13 cellular contexts compared by ENCODE assay signal in the genomic region with DNA sequence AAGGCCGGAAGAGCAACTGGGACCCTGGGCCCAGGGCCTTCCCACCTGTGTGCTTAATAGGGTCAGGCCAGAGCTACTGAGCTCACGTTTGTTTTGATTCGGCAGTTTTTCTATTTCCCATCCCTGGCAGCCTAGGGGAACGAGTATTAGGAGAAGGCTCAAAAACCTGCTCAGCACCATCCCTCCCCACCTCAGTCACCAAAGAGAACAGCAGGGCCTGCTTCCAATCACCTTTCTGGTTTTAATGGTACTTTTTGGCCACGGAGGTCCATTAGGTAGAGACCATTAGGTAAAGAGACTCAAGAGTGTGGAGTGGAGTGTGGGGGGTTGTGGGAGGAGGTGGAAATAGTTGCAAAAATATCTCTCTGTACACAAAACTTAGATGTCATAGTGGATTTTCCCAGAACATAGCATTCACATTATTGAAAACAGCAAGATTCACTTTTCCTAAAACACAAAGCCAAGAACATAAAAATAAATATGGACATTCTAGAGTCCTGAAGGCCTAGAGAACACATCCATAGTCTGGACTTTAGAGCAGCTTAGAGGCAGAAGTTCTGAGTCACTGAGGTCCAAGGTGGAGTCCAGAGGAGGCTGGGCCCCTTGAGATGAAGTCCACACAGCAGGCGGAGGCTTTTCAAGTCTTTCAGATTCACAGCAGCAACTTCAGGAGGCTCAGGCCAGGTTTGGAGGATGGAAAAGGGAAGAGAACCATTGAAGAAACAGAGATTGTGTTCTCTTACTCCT. TPM values are rescaled to one million over a fixed set of nuclear protein-coding genes. Genes with fewer than 3 reads are reported as not detected.
DNase-seq lines count a peak whose midpoint lies in the region; ATAC-seq, FAIRE-seq and TF ChIP-seq lines count a peak whose summit lies in the region.
"Had no signal": no experiment of that assay in that cellular context is flagged by ENCODE, and none has a peak within 500 bp of the region (broad histone marks: within the 10 kb centered on the region; RNA-seq: fewer than 3 reads in every experiment).

No MANE protein-coding gene starts in this region.

- no peak overlapping the region for H2AFZ ChIP-seq in GM12878 (ENCODE audit: control insufficient read depth, low read depth, low read length)

- TF ChIP-seq CTCF in GM12878 (IDR thresholded peaks at IDR 0.05 in 2 of 3, conservative IDR thresholded peaks at IDR 0.05 in 1 of 3; ENCODE audit: control insufficient read depth in 2 of 3, extremely low read depth in 1 of 3, insufficient read depth in 1 of 3, low read depth in 3 of 3, low read length in 3 of 3) (no peak), upper lobe of left lung (IDR thresholded peaks at IDR 0.05) (no peak)

- no peaks in the 10 kb centered on the region for H3K9me3 Mint-ChIP-seq in activated naive CD8-positive, alpha-beta T cell (ENCODE audit: low read depth)
- no peaks in the 10 kb centered on the region for H3K9me3 Mint-ChIP-seq in activated naive CD8-positive, alpha-beta T cell treated with anti-CD3 and anti-CD28 coated beads, Interleukin-2, amount 50 U/mL, for 24 hours

- no peak for DNase-seq in activated naive CD8-positive, alpha-beta T cell treated with anti-CD3 and anti-CD28 coated beads, Interleukin-2, amount 50 U/mL, for 24 hours
- DNase-seq in GM12878 (ENCODE audit: low read depth, low spot score): no peak
- no peak for DNase-seq in upper lobe of left lung
- DNase-seq in SHP77 treated with DMSO at 0.1 percent for 48 hours (lab: John Stamatoyannopoulos, UW): no peak
- DNase-seq in COLO668 (lab: John Stamatoyannopoulos, UW; ENCODE audit: unreplicated experiment): no peak
- DNase-seq: activated CD8-positive, alpha-beta memory T cell treated with anti-CD3 and anti-CD28 coated beads, Interleukin-2, amount 50 U/mL, for 48 hours; stimulated activated CD8-positive, alpha-beta memory T cell treated with anti-CD3 and anti-CD28 coated beads, Interleukin-4, amount 100 ng/mL, for 48 hours had no signal

- SMC1A ChIA-PET in GM12878 (lab: Charles Lee; ENCODE audit: uncharacterized antibody, unreplicated experiment): interaction anchor here (0.8 to 2.2 kb wide), 5 partner anchors 8 to 23 kb away, joined by 3 to 12 read pairs (median 5); no protein-coding TSS in a partner anchor

- FAIRE-seq in GM12878 (lab: Jason Lieb, UNC): no peak
- FAIRE-seq: endothelial cell of umbilical vein had no signal

- intact Hi-C loops in GM12878 (cut with micrococcal nuclease; ENCODE audit: unreplicated experiment): no loop called here

- WGBS in GM12878 (ENCODE audit: insufficient coverage, insufficient replicate concordance, low lambda C conversion rate, missing lambda C conversion rate): 67% methylated on average over 6 of the region's 6 CpGs
- 52 to 76% methylated on average over 6 of the region's 6 CpGs for WGBS in upper lobe of left lung, 2 donors

- peak overlapping the region; percentile 84 for H3K27ac Mint-ChIP-seq in activated naive CD8-positive, alpha-beta T cell
- no peak overlapping the region for H3K27ac Mint-ChIP-seq in activated naive CD8-positive, alpha-beta T cell treated with anti-CD3 and anti-CD28 coated beads, Interleukin-2, amount 50 U/mL, for 24 hours

- H3K27ac ChIP-seq in GM12878 (ENCODE audit: control insufficient read depth, insufficient read depth) (no peak overlapping the region), layer of hippocampus (ENCODE audit: low read depth, low read length) (peak overlapping the region; percentile 58), upper lobe of left lung (peak overlapping the region; percentile 61 to 74 (median 68))

- TF ChIP-seq POLR2A in GM12878 (IDR thresholded peaks at IDR 0.05; ENCODE audit: low read depth, low read length) (no peak), upper lobe of left lung (IDR thresholded peaks at IDR 0.05) (no peak)

- H3K4me1 Mint-ChIP-seq in activated naive CD8-positive, alpha-beta T cell (ENCODE audit: low read depth): peaks cover 55% of the 10 kb centered on the region
- H3K4me1 Mint-ChIP-seq in activated naive CD8-positive, alpha-beta T cell treated with anti-CD3 and anti-CD28 coated beads, Interleukin-2, amount 50 U/mL, for 24 hours: peaks cover 44% of the 10 kb centered on the region

- no peaks in the 10 kb centered on the region for H3K4me1 ChIP-seq in GM12878 (ENCODE audit: control insufficient read depth, insufficient read depth, low read length)
- H3K4me1 ChIP-seq in upper lobe of left lung: peaks cover 11 to 26% (median 14%) of the 10 kb centered on the region in 4 donors
- H3K4me1 ChIP-seq: prostate gland had no signal

- H3K4me3 Mint-ChIP-seq in activated naive CD8-positive, alpha-beta T cell: no peak overlapping the region
- no peak overlapping the region for H3K4me3 Mint-ChIP-seq in activated naive CD8-positive, alpha-beta T cell treated with anti-CD3 and anti-CD28 coated beads, Interleukin-2, amount 50 U/mL, for 24 hours

- no peak for ATAC-seq in activated naive CD8-positive, alpha-beta T cell treated with anti-CD3 and anti-CD28 coated beads, Interleukin-2, amount 50 U/mL, for 24 hours
- ATAC-seq in GM12878 (no peak), upper lobe of left lung (ENCODE audit: low FRiP score in 2 of 2) (no peak), GM21576 (IDR thresholded peaks at IDR 0.05; ENCODE audit: unreplicated experiment) (no peak)

- H3K9me3 ChIP-seq in GM12878 (replicated peaks; ENCODE audit: control insufficient read depth, insufficient read depth, low read length): no peaks in the 10 kb centered on the region
- no peaks in the 10 kb centered on the region for H3K9me3 ChIP-seq in upper lobe of left lung
- H3K9me3 ChIP-seq: prostate gland had no signal

- H4K20me1 ChIP-seq in GM12878 (ENCODE audit: control insufficient read depth, insufficient read depth): no peaks in the 10 kb centered on the region

- no peaks in the 10 kb centered on the region for H3K79me2 ChIP-seq in GM12878 (ENCODE audit: control insufficient read depth, insufficient read depth, low read length)

- TSS peak; percentile 49 for BruUV-seq in GM12878 (replicated peaks; lab: Mats Ljungman, UMichigan)

- H3K27me3 Mint-ChIP-seq in activated naive CD8-positive, alpha-beta T cell: no peaks in the 10 kb centered on the region
- no peaks in the 10 kb centered on the region for H3K27me3 Mint-ChIP-seq in activated naive CD8-positive, alpha-beta T cell treated with anti-CD3 and anti-CD28 coated beads, Interleukin-2, amount 50 U/mL, for 24 hours

- POLR2A ChIA-PET in GM12878 (lab: Charles Lee): interaction anchor here (1.4 to 1.7 kb wide), 2 partner anchors 13 to 17 kb away, joined by 3 to 6 read pairs; no protein-coding TSS in a partner anchor

- H3K4me3 ChIP-seq in GM12878 (no peak overlapping the region), upper lobe of left lung (no peak overlapping the region)
- H3K4me3 ChIP-seq: prostate gland had no signal

- peaks cover 13% of the 10 kb centered on the region for H3K36me3 Mint-ChIP-seq in activated naive CD8-positive, alpha-beta T cell
- H3K36me3 Mint-ChIP-seq in activated naive CD8-positive, alpha-beta T cell treated with anti-CD3 and anti-CD28 coated beads, Interleukin-2, amount 50 U/mL, for 24 hours (ENCODE audit: low read depth): peaks cover 12% of the 10 kb centered on the region

- H3K4me2 ChIP-seq in GM12878 (ENCODE audit: control insufficient read depth, insufficient read depth): no peak overlapping the region

- in situ Hi-C loops in GM12878 (cut with MboI): no loop called here

- peaks cover 0 to 2% of the 10 kb centered on the region in 2 experiments; a peak in 1 of 4 replicates for H3K27me3 ChIP-seq in GM12878 (replicated peaks in 1 of 2; ENCODE audit: control insufficient read depth in 2 of 2, insufficient read depth in 2 of 2, low read length in 1 of 2)
- H3K27me3 ChIP-seq in layer of hippocampus (ENCODE audit: control insufficient read depth, insufficient read depth, low read length): no peaks in the 10 kb centered on the region
- no peaks in the 10 kb centered on the region for H3K27me3 ChIP-seq in upper lobe of left lung

- TF ChIP-seq RAD21 in GM12878 (IDR thresholded peaks at IDR 0.05; ENCODE audit: insufficient read depth, low read depth, low read length): no peak

- RAD21 ChIA-PET in GM12878 (lab: Charles Lee; ENCODE audit: unreplicated experiment): interaction anchor here (0.9 to 2.1 kb wide), 6 partner anchors 11 to 25 kb away, joined by 3 to 9 read pairs (median 4); no protein-coding TSS in a partner anchor

- CTCF ChIA-PET in GM12878 (lab: Yijun Ruan, JAX): interaction anchor here (59.5 kb wide), 1 partner anchor 32 kb away, joined by 2333 read pairs; no protein-coding TSS in a partner anchor

- no peak for TF ChIP-seq EP300 in GM12878 (IDR thresholded peaks at IDR 0.05; ENCODE audit: borderline replicate concordance in 1 of 2, control insufficient read depth in 1 of 2, low read depth in 2 of 2, low read length in 2 of 2)
- no peak for TF ChIP-seq EP300 in upper lobe of left lung (IDR thresholded peaks at IDR 0.05)

- H3K9ac ChIP-seq in GM12878 (ENCODE audit: control insufficient read depth, insufficient read depth, low read length): no peak overlapping the region

- no peaks in the 10 kb centered on the region; a peak in 1 of 4 replicates for H3K36me3 ChIP-seq in GM12878 (ENCODE audit: control insufficient read depth in 2 of 2, insufficient read depth in 2 of 2, low read length in 1 of 2)
- H3K36me3 ChIP-seq in upper lobe of left lung: peaks cover 18 to 52% (median 46%) of the 10 kb centered on the region in 4 donors

RNA-seq across cellular contexts. Expression of gene NUAK2, which starts 19.5 kb away (rescaled TPM):
- 16.3 and 17.6 TPM in 2 replicates for total RNA-seq in GM12878 (2013; cell fraction: nucleolus; rRNA removed)
- total RNA-seq in GM12878 (2014; rRNA removed) (1.6 and 2.0 TPM in 2 replicates), GM12878 (2014; rRNA removed; fragmentation: Illumina TruSeq; extraction: Trizol) (0.83 and 1.2 TPM in 2 replicates), GM12878 (2021) (3.0 TPM in 2 replicates), upper lobe of left lung (10 to 100 TPM in 3 of 6 donors, 1 to 10 TPM in 3; 8.5 to 14.7 (median 10.3) TPM)
- polyA plus RNA-seq in GM12878 (2011; ENCODE audit: low read depth): 0.26 TPM
- polyA plus RNA-seq in GM12878 (2011; rRNA removed) (1.4 and 2.0 TPM in 2 replicates), GM12878 (2014; fragmentation: Illumina TruSeq; extraction: Trizol) (0.81 and 1.2 TPM in 2 replicates), GM12878 (2014; fragmentation: Nextera tagmentation; extraction: Ambion mirVana) (under 1 TPM; 0.27 to 0.31 TPM), GM12878 (2014; rRNA removed) (1.1 and 1.4 TPM in 2 replicates), GM12878 (2016; fragmentation: Nextera tagmentation; extraction: Ambion mirVana) (1 to 10 TPM in 1 of 2 experiments, under 1 TPM in 1; 0.87 to 1.3 TPM)
- 1.7 and 2.1 TPM in 2 replicates for polyA plus RNA-seq in GM12878 (2011; cell fraction: cytosol; rRNA removed)
- 3.5 and 3.8 TPM in 2 replicates for polyA plus RNA-seq in GM12878 (2011; cell fraction: nucleus; rRNA removed)
- polyA plus RNA-seq in GM12878 (2012): 0.47 and 0.66 TPM in 2 replicates
- polyA minus RNA-seq in GM12878 (2011; rRNA and poly(A)+ RNA removed): 2.3 and 3.9 TPM in 2 replicates
- polyA minus RNA-seq in GM12878 (2011; cell fraction: cytosol; rRNA and poly(A)+ RNA removed): 2.6 and 2.9 TPM in 2 replicates
- polyA minus RNA-seq in GM12878 (2011; cell fraction: nucleus; rRNA and poly(A)+ RNA removed): 2.5 and 3.7 TPM in 2 replicates

RNA-seq across cellular contexts. Expression of gene KLHDC8A, which starts 54.7 kb away (rescaled TPM):
- not detected in 2 replicates for total RNA-seq in GM12878 (2013; cell fraction: nucleolus; rRNA removed)
- total RNA-seq in GM12878 (2014; rRNA removed) (not detected in 2 replicates), GM12878 (2014; rRNA removed; fragmentation: Illumina TruSeq; extraction: Trizol) (not detected in 2 replicates), GM12878 (2021) (not detected in 2 replicates), upper lobe of left lung (1 to 10 TPM in 1 of 6 donors, under 1 TPM in 2, not detected in 3; 0.34 to 1.7 (median 0.37) TPM)
- not detected for polyA plus RNA-seq in GM12878 (2011; ENCODE audit: low read depth)
- polyA plus RNA-seq in GM12878 (2011; rRNA removed) (not detected in 2 replicates), GM12878 (2014; fragmentation: Illumina TruSeq; extraction: Trizol) (not detected in 2 replicates), GM12878 (2014; fragmentation: Nextera tagmentation; extraction: Ambion mirVana) (not detected), GM12878 (2014; rRNA removed) (not detected in 2 replicates), GM12878 (2016; fragmentation: Nextera tagmentation; extraction: Ambion mirVana) (not detected)
- polyA plus RNA-seq in GM12878 (2011; cell fraction: cytosol; rRNA removed): not detected in 2 replicates
- not detected in 2 replicates for polyA plus RNA-seq in GM12878 (2011; cell fraction: nucleus; rRNA removed)
- not detected in 2 replicates for polyA plus RNA-seq in GM12878 (2012)
- not detected in 2 replicates for polyA minus RNA-seq in GM12878 (2011; rRNA and poly(A)+ RNA removed)
- polyA minus RNA-seq in GM12878 (2011; cell fraction: cytosol; rRNA and poly(A)+ RNA removed): not detected in 2 replicates
- not detected in 2 replicates for polyA minus RNA-seq in GM12878 (2011; cell fraction: nucleus; rRNA and poly(A)+ RNA removed)
- total RNA-seq: endothelial cell of umbilical vein, Right ventricle myocardium inferior had no signal
- polyA plus RNA-seq: endothelial cell of umbilical vein had no signal
